7 cellular contexts compared by ENCODE assay signal in genomic region chrX:12978205-12979010, GRCh38. TPM values are rescaled to one million over a fixed set of nuclear protein-coding genes. Genes with fewer than 3 reads are reported as not detected.
DNase-seq lines count a peak whose midpoint lies in the region; ATAC-seq and TF ChIP-seq lines count a peak whose summit lies in the region.

No MANE protein-coding gene starts in this region.

- H3K4me1 Mint-ChIP-seq in nephron, result peaks cover 28% of the 10 kb centered on the region

- H3K9me3 ChIP-seq in esophagus (ENCODE audit: control insufficient read depth in 2 of 2, insufficient read depth in 1 of 2, low read depth in 1 of 2, low read length in 1 of 2), result peaks cover 0 to 8% of the 10 kb centered on the region in 2 donors

- peak overlapping the region; percentile 89 to 98 (median 95) for H3K27ac Mint-ChIP-seq in nephron

- ATAC-seq in GM18517 (IDR thresholded peaks at IDR 0.05; ENCODE audit: unreplicated experiment), result peak; percentile 47
- ATAC-seq in HG02759 (IDR thresholded peaks at IDR 0.05; ENCODE audit: unreplicated experiment), result peak; percentile 44

- no peaks in the 10 kb centered on the region for H3K27me3 ChIP-seq in esophagus (ENCODE audit: control insufficient read depth in 1 of 2, insufficient read depth in 2 of 2, low read length in 2 of 2)

- H3K9me3 Mint-ChIP-seq in nephron, result peaks cover 23% of the 10 kb centered on the region

- H3K36me3 ChIP-seq in esophagus (ENCODE audit: control insufficient read depth in 2 of 2, insufficient read depth in 2 of 2, low read length in 1 of 2), result no peaks in the 10 kb centered on the region

- peak overlapping the region; percentile 34 to 75 for H3K27ac ChIP-seq in esophagus (ENCODE audit: low read depth in 2 of 2, low read length in 1 of 2)

- no peak overlapping the region for H3K4me3 ChIP-seq in esophagus (ENCODE audit: low read depth in 1 of 2, low read length in 2 of 2)

- H3K36me3 Mint-ChIP-seq in nephron (ENCODE audit: low read depth), result peaks cover 31% of the 10 kb centered on the region

- H3K4me1 ChIP-seq in esophagus (ENCODE audit: control insufficient read depth in 2 of 2, insufficient read depth in 2 of 2, low read length in 1 of 2), result no peaks in the 10 kb centered on the region

- 26 to 30% methylated on average over 13 of the region's 13 CpGs for WGBS in esophagus, 2 donors

- no peak for TF ChIP-seq CTCF in nephron (IDR thresholded peaks at IDR 0.05; ENCODE audit: unreplicated experiment in 3 of 3)

- peak; percentile 87 for DNase-seq in NCI-H748 (lab: John Stamatoyannopoulos, UW; ENCODE audit: unreplicated experiment)
- DNase-seq in activated T-cell treated with anti-CD3 and anti-CD28 coated beads for 1 hour (ENCODE audit: low read depth), result peak; percentile 47
- no peak for DNase-seq in germinal center (ENCODE audit: low spot score)

- peak overlapping the region; percentile 93 to 98 (median 98) for H3K4me3 Mint-ChIP-seq in nephron

- H3K27me3 Mint-ChIP-seq in nephron (ENCODE audit: low read depth), result peaks cover 4% of the 10 kb centered on the region

RNA-seq across cellular contexts. Expression of gene TMSB4X, which starts 3.5 kb away (rescaled TPM):
- 1,000 to 10,000 TPM; 1,322 to 1,747 TPM for polyA plus RNA-seq in esophagus
